Comparison of ENCODE assay signal across 14 cellular contexts in genomic region chr3:98577178-98577895, GRCh38. TPM values are rescaled to one million over a fixed set of nuclear protein-coding genes. Genes with fewer than 3 reads are reported as not detected.
DNase-seq lines count a peak whose midpoint lies in the region; ATAC-seq and TF ChIP-seq lines count a peak whose summit lies in the region.
"Had no signal": no experiment of that assay in that cellular context is flagged by ENCODE, and none has a peak within 500 bp of the region (broad histone marks: within the 10 kb centered on the region; RNA-seq: fewer than 3 reads in every experiment).

No MANE protein-coding gene starts in this region.

- WGBS in GM23248 (ENCODE audit: low coverage in 1 of 2, low lambda C conversion rate in 2 of 2, missing lambda C conversion rate in 2 of 2), 2 experiments, result 48 to 56% methylated on average over 4 of the region's 4 CpGs
- 72 to 75% methylated on average over 4 of the region's 4 CpGs for WGBS in esophagus squamous epithelium, 2 donors
- WGBS in sigmoid colon, 2 donors, result 87 to 89% methylated on average over 4 of the region's 4 CpGs

- H3K4me3 Mint-ChIP-seq in activated naive CD8-positive, alpha-beta T cell treated with anti-CD3 and anti-CD28 coated beads, Interleukin-2, amount 10 ng/mL, durations not matched to agents 7 days and 5 days, result no peak overlapping the region
- H3K4me3 Mint-ChIP-seq: B cell, GM23338 had no signal

- peaks cover 38% of the 10 kb centered on the region for H3K4me1 Mint-ChIP-seq in activated naive CD8-positive, alpha-beta T cell treated with anti-CD3 and anti-CD28 coated beads, Interleukin-2, amount 10 ng/mL, durations not matched to agents 7 days and 5 days

- H2AFZ ChIP-seq in GM23248, result no peak overlapping the region
- H2AFZ ChIP-seq: GM23338 had no signal

- H3K9me2 ChIP-seq in GM23248 (ENCODE audit: insufficient read depth), result no peaks in the 10 kb centered on the region

- peaks cover 20% of the 10 kb centered on the region for H3K4me1 ChIP-seq in GM23248 (ENCODE audit: insufficient read depth)
- peaks cover 4% of the 10 kb centered on the region for H3K4me1 ChIP-seq in foreskin keratinocyte
- H3K4me1 ChIP-seq in esophagus squamous epithelium, result peaks cover 0 to 14% (median 0%) of the 10 kb centered on the region in 3 donors
- H3K4me1 ChIP-seq in sigmoid colon, result no peaks in the 10 kb centered on the region
- H3K4me1 ChIP-seq: colonic mucosa had no signal

- TF ChIP-seq POLR2A in esophagus squamous epithelium (IDR thresholded peaks at IDR 0.05), result no peak
- no peak for TF ChIP-seq POLR2A in sigmoid colon (IDR thresholded peaks at IDR 0.05)

- H3K79me2 ChIP-seq in GM23248 (ENCODE audit: insufficient read depth), result no peaks in the 10 kb centered on the region

- no peaks in the 10 kb centered on the region for H3K27me3 ChIP-seq in GM23248 (replicated peaks; ENCODE audit: insufficient read depth)
- H3K27me3 ChIP-seq in foreskin keratinocyte, result no peaks in the 10 kb centered on the region
- no peaks in the 10 kb centered on the region for H3K27me3 ChIP-seq in esophagus squamous epithelium
- no peaks in the 10 kb centered on the region for H3K27me3 ChIP-seq in sigmoid colon
- H3K27me3 ChIP-seq: colonic mucosa had no signal

- peaks cover 30% of the 10 kb centered on the region for H3F3A ChIP-seq in GM23248 (ENCODE audit: insufficient read depth)

- H3K36me3 Mint-ChIP-seq in activated naive CD8-positive, alpha-beta T cell treated with anti-CD3 and anti-CD28 coated beads, Interleukin-2, amount 10 ng/mL, durations not matched to agents 7 days and 5 days, result peaks cover 50% of the 10 kb centered on the region

- no peak overlapping the region for H3K9ac ChIP-seq in GM23248

- DNase-seq in AG04449 (ENCODE audit: low read depth, low spot score) (peak; percentile 24), GM23248 (peak; percentile 66), foreskin keratinocyte (peak; percentile 78 to 88), esophagus squamous epithelium (lab: John Stamatoyannopoulos, UW) (no peak), sigmoid colon (no peak), C1 segment of cervical spinal cord (lab: John Stamatoyannopoulos, UW) (no peak)
- DNase-seq in activated naive CD8-positive, alpha-beta T cell treated with anti-CD3 and anti-CD28 coated beads, Interleukin-2, amount 10 ng/mL, durations not matched to agents 7 days and 5 days, result no peak
- DNase-seq: colonic mucosa; stimulated activated CD4-positive, alpha-beta T cell treated with anti-CD3 and anti-CD28 coated beads, Interleukin-1b, Interleukin-23, amount 100 ng/mL, for 48 hours had no signal

- TF ChIP-seq CTCF in AG04449 (IDR thresholded peaks at IDR 0.05; ENCODE audit: insufficient read depth, low read length, missing control alignments) (no peak), foreskin keratinocyte (conservative IDR thresholded peaks at IDR 0.05) (no peak), esophagus squamous epithelium (IDR thresholded peaks at IDR 0.05) (no peak), sigmoid colon (IDR thresholded peaks at IDR 0.05) (no peak)

- 0 out of 2 replicates have a peak overlapping the region, but pooled peaks have one; percentile 9 for H3K27ac ChIP-seq in GM23248
- H3K27ac ChIP-seq in foreskin keratinocyte, result no peak overlapping the region
- H3K27ac ChIP-seq in esophagus squamous epithelium, result no peak overlapping the region
- no peak overlapping the region for H3K27ac ChIP-seq in sigmoid colon
- H3K27ac ChIP-seq: colonic mucosa had no signal

- H3K4me3 ChIP-seq in AG04449 (ENCODE audit: low read depth, low read length) (no peak overlapping the region), GM23248 (no peak overlapping the region), esophagus squamous epithelium (no peak overlapping the region), sigmoid colon (no peak overlapping the region)
- H3K4me3 ChIP-seq: colonic mucosa, GM23338 had no signal

- ATAC-seq in activated naive CD8-positive, alpha-beta T cell treated with anti-CD3 and anti-CD28 coated beads, Interleukin-2, amount 10 ng/mL, durations not matched to agents 7 days and 5 days (ENCODE audit: low read depth), result no peak
- ATAC-seq in foreskin keratinocyte (peak; percentile 92), GM18907 (IDR thresholded peaks at IDR 0.05; ENCODE audit: unreplicated experiment) (no peak)
- ATAC-seq: GM23338 had no signal

- CTCF ChIA-PET in AG04449 (lab: Yijun Ruan, JAX), result interaction anchor here (1.2 to 1.6 kb wide), 2 partner anchors 18 to 25 kb away, joined by 4 to 5 read pairs; no protein-coding TSS in a partner anchor

- intact Hi-C loops in esophagus squamous epithelium (cut with DNase I) (no loop called here), sigmoid colon (cut with DNase I) (no loop called here)

- in situ Hi-C loops in GM23248 (cut with MboI), result no loop called here

- peak overlapping the region; percentile 59 for H3K27ac Mint-ChIP-seq in activated naive CD8-positive, alpha-beta T cell treated with anti-CD3 and anti-CD28 coated beads, Interleukin-2, amount 10 ng/mL, durations not matched to agents 7 days and 5 days
- H3K27ac Mint-ChIP-seq: B cell, GM23338 had no signal

- POLR2A ChIA-PET in AG04449 (lab: Yijun Ruan, JAX), result no interaction called here
- POLR2A ChIA-PET in activated naive CD8-positive, alpha-beta T cell treated with anti-CD3 and anti-CD28 coated beads, Interleukin-2, amount 10 ng/mL, durations not matched to agents 7 days and 5 days (lab: Charles Lee), result interaction anchor here (2.4 kb wide), 1 partner anchor 15 kb away, joined by 12 read pairs; the partner anchor contains the start of gene CPOX

- peaks cover 16% of the 10 kb centered on the region; the same call in 1 of the 2 replicates for H3K36me3 ChIP-seq in GM23248 (ENCODE audit: low read depth)
- peaks cover 0 to 62% (median 6%) of the 10 kb centered on the region in 3 donors for H3K36me3 ChIP-seq in esophagus squamous epithelium
- H3K36me3 ChIP-seq in sigmoid colon, result peaks cover 0 to 48% (median 2%) of the 10 kb centered on the region in 4 donors
- H3K36me3 ChIP-seq: colonic mucosa had no signal

- H3K4me2 ChIP-seq in GM23248 (ENCODE audit: unreplicated experiment), result peak overlapping the region; percentile 9
- H3K4me2 ChIP-seq: GM23338 had no signal

- TF ChIP-seq EP300 in sigmoid colon (IDR thresholded peaks at IDR 0.05), result no peak

- no peaks in the 10 kb centered on the region for H3K9me3 Mint-ChIP-seq in activated naive CD8-positive, alpha-beta T cell treated with anti-CD3 and anti-CD28 coated beads, Interleukin-2, amount 10 ng/mL, durations not matched to agents 7 days and 5 days
- H3K9me3 Mint-ChIP-seq: GM23338 had no signal

- H3K9me3 ChIP-seq in GM23248 (ENCODE audit: low read depth) (no peaks in the 10 kb centered on the region), esophagus squamous epithelium (no peaks in the 10 kb centered on the region), sigmoid colon (no peaks in the 10 kb centered on the region)
- H3K9me3 ChIP-seq: colonic mucosa had no signal

- H4K20me1 ChIP-seq in GM23248 (ENCODE audit: insufficient read depth), result no peaks in the 10 kb centered on the region

- no peaks in the 10 kb centered on the region for H3K27me3 Mint-ChIP-seq in activated naive CD8-positive, alpha-beta T cell treated with anti-CD3 and anti-CD28 coated beads, Interleukin-2, amount 10 ng/mL, durations not matched to agents 7 days and 5 days
- H3K27me3 Mint-ChIP-seq: B cell had no signal

RNA-seq across cellular contexts. Expression of gene CPOX, which starts 16.1 kb away (rescaled TPM):
- 33.6 and 34.3 TPM in 2 replicates for total RNA-seq in GM23248 (2014; rRNA removed; shearing (Covaris generic))
- polyA plus RNA-seq in GM23248 (2016; fragmentation: Nextera tagmentation; extraction: Ambion mirVana) (9.2 and 10.1 TPM in 2 replicates), foreskin keratinocyte (13.1 and 16.1 TPM in 2 replicates), sigmoid colon (10 to 100 TPM in 1 of 3 donors, 1 to 10 TPM in 2; 4.2 to 11.8 (median 6.7) TPM)
- total RNA-seq in activated naive CD8-positive, alpha-beta T cell treated with anti-CD3 and anti-CD28 coated beads, Interleukin-2, amount 10 ng/mL, durations not matched to agents 7 days and 5 days, result 10 to 100 TPM; 51.1 to 52.2 TPM
- total RNA-seq in foreskin keratinocyte (23.3 and 26.9 TPM in 2 replicates), esophagus squamous epithelium (10 to 100 TPM; 18.3 to 23.6 (median 21.4) TPM), sigmoid colon (10 to 100 TPM; 15.3 to 32.7 (median 17.3) TPM)

RNA-seq across cellular contexts. Expression of gene GPR15, which starts 45.6 kb away (rescaled TPM):
- not detected in 2 replicates for total RNA-seq in GM23248 (2014; rRNA removed; shearing (Covaris generic))
- polyA plus RNA-seq in GM23248 (2016; fragmentation: Nextera tagmentation; extraction: Ambion mirVana) (not detected in 2 replicates), foreskin keratinocyte (not detected in 2 replicates), sigmoid colon (1 to 10 TPM in 2 of 3 donors, under 1 TPM in 1; 0.92 to 3.5 (median 3.0) TPM)
- 10 to 100 TPM; 40.6 to 44.1 TPM for total RNA-seq in activated naive CD8-positive, alpha-beta T cell treated with anti-CD3 and anti-CD28 coated beads, Interleukin-2, amount 10 ng/mL, durations not matched to agents 7 days and 5 days
- total RNA-seq in foreskin keratinocyte (not detected in 2 replicates), esophagus squamous epithelium (1 to 10 TPM; 1.5 to 2.7 (median 1.7) TPM), sigmoid colon (under 1 TPM in 1 of 4 donors, not detected in 3; 0.66 TPM)
- total RNA-seq: glomerular endothelial cell, GM23338, osteocyte had no signal
- polyA plus RNA-seq: GM23338 had no signal

RNA-seq across cellular contexts. Expression of gene CLDND1, which starts 54.6 kb away (rescaled TPM):
- 46.4 and 51.3 TPM in 2 replicates for total RNA-seq in GM23248 (2014; rRNA removed; shearing (Covaris generic))
- polyA plus RNA-seq in GM23248 (2016; fragmentation: Nextera tagmentation; extraction: Ambion mirVana), result 59.2 and 60.7 TPM in 2 replicates
- total RNA-seq in activated naive CD8-positive, alpha-beta T cell treated with anti-CD3 and anti-CD28 coated beads, Interleukin-2, amount 10 ng/mL, durations not matched to agents 7 days and 5 days, result 100 to 1,000 TPM; 534 to 542 TPM
- total RNA-seq in foreskin keratinocyte, result 52.2 and 55.4 TPM in 2 replicates
- polyA plus RNA-seq in foreskin keratinocyte, result 31.3 and 40.3 TPM in 2 replicates
- 100 to 1,000 TPM in 2 of 4 donors, 10 to 100 TPM in 2; 80.0 to 192 (median 109) TPM for total RNA-seq in esophagus squamous epithelium
- 100 to 1,000 TPM; 193 to 301 (median 240) TPM for total RNA-seq in sigmoid colon
- polyA plus RNA-seq in sigmoid colon, result 10 to 100 TPM; 17.1 to 38.0 (median 34.8) TPM

Comparison
In these comparisons a context has a peak if more than half of its experiments do, and no peak if none do; other contexts are left out.
1. DNase-seq: peak in AG04449 (single experiment), GM23248 (single experiment) and foreskin keratinocyte (2 of 2); none in activated naive CD8-positive, alpha-beta T cell treated with anti-CD3 and anti-CD28 coated beads, Interleukin-2, amount 10 ng/mL, durations not matched to agents 7 days and 5 days (single experiment), esophagus squamous epithelium (single experiment), sigmoid colon (single experiment) and C1 segment of cervical spinal cord (0 of 14).
2. RNA of gene GPR15, which starts 45.6 kb away (total RNA-seq): 40.6 to 44.1 TPM in activated naive CD8-positive, alpha-beta T cell treated with anti-CD3 and anti-CD28 coated beads, Interleukin-2, amount 10 ng/mL, durations not matched to agents 7 days and 5 days; 1.5 to 2.7 TPM in esophagus squamous epithelium, not detected in GM23248, not detected in foreskin keratinocyte and 0.66 TPM in sigmoid colon; every median in the first group is over 10 times any median in the second.